ENCODE assay signal across 19 cellular contexts in the genomic region with DNA sequence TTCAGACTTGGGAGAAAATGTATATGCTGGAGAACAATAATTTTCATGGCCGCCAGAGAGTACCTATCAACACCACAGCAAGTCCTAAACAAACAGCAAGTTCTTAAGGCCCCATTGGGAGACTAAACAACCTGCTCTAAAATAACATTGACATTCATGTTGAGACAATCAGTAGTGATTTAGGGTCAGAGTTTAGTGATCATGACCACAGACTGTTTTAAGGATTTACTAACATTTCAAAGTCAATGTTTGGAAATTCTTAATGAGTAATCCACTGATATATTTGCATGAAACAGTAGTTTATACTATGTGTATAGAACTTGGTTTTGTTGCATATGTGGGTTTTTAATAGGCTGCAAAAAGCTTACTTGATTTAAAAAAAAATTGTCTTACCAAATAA.
"Had no signal": no experiment of that assay in that cellular context is flagged by ENCODE, and none has a peak within 500 bp of the region (broad histone marks: within the 10 kb centered on the region; RNA-seq: fewer than 3 reads in every experiment).

No MANE protein-coding gene starts in this region.

- H3K4me3 ChIP-seq: colonic mucosa, lower lobe of right lung, neural progenitor cell, psoas muscle, right lobe of liver, stomach, thoracic aorta had no signal

- H3K27me3 ChIP-seq: colonic mucosa, neural progenitor cell, right lobe of liver, stomach had no signal

- H3K9me3 Mint-ChIP-seq: activated CD4-positive, alpha-beta memory T cell treated with anti-CD3 and anti-CD28 coated beads for 36 hours; activated naive CD4-positive, alpha-beta T cell treated with anti-CD3 and anti-CD28 coated beads for 36 hours; activated T-helper 2 cell treated with anti-CD3 and anti-CD28 coated beads, Interferon-gamma antibody, Interleukin-2, Interleukin-4, amounts not matched to agents 10 μg/mL and 5 μg/mL and 100 μg/mL, durations not matched to agents 14 hours and 24 hours and 36 hours; immature natural killer cell; T-helper 2 cell treated with Interferon-gamma antibody and Interleukin-4, amounts not matched to agents 5 μg/mL and 100 μg/mL, for 36 hours had no signal

- ATAC-seq: activated CD8-positive, alpha-beta memory T cell treated with anti-CD3 and anti-CD28 coated beads, Interleukin-2, amount 10 ng/mL, durations not matched to agents 7 days and 5 days; esophagus mucosa; lower lobe of right lung; psoas muscle; right lobe of liver had no signal

- H3K4me2 ChIP-seq: neural progenitor cell had no signal

- H3K4me1 ChIP-seq: colonic mucosa, lower lobe of right lung, neural progenitor cell, right lobe of liver, stomach had no signal

- H3K4me3 Mint-ChIP-seq: activated CD4-positive, alpha-beta memory T cell treated with anti-CD3 and anti-CD28 coated beads for 36 hours; activated CD8-positive, alpha-beta memory T cell treated with anti-CD3 and anti-CD28 coated beads, Interleukin-2, amount 10 ng/mL, durations not matched to agents 7 days and 5 days; activated naive CD4-positive, alpha-beta T cell treated with anti-CD3 and anti-CD28 coated beads for 36 hours; immature natural killer cell; neural progenitor cell; T-helper 2 cell treated with Interferon-gamma antibody and Interleukin-4, amounts not matched to agents 5 μg/mL and 100 μg/mL, for 36 hours had no signal

- DNase-seq: activated CD4-positive, alpha-beta memory T cell treated with anti-CD3 and anti-CD28 coated beads for 36 hours; activated CD4-positive, CD25-positive, alpha-beta regulatory T cell treated with anti-CD3 and anti-CD28 coated beads, Interleukin-2, amount 50 U/mL, for 72 hours; activated CD8-positive, alpha-beta memory T cell treated with anti-CD3 and anti-CD28 coated beads, Interleukin-2, amount 10 ng/mL, durations not matched to agents 7 days and 5 days; activated naive CD4-positive, alpha-beta T cell treated with anti-CD3 and anti-CD28 coated beads for 36 hours; activated T-cell treated with anti-CD3 and anti-CD28 coated beads, Interleukin-2, amount 50 U/mL, for 1 hour; central memory CD4-positive, alpha-beta T cell; colonic mucosa; foreskin melanocyte; immature natural killer cell; lower lobe of right lung; midbrain; psoas muscle; right lobe of liver; stomach had no signal

- H3K36me3 Mint-ChIP-seq: neural progenitor cell had no signal

- H3K9me3 ChIP-seq: colonic mucosa, lower lobe of right lung, psoas muscle, right lobe of liver, stomach, thoracic aorta had no signal

- H3K27me3 Mint-ChIP-seq: activated CD4-positive, alpha-beta memory T cell treated with anti-CD3 and anti-CD28 coated beads for 36 hours had no signal

- H3K4me1 Mint-ChIP-seq: immature natural killer cell, neural progenitor cell had no signal

- H3K36me3 ChIP-seq: colonic mucosa, lower lobe of right lung, neural progenitor cell, right lobe of liver, thoracic aorta had no signal

- H3K27ac ChIP-seq: colonic mucosa, lower lobe of right lung, neural progenitor cell, right lobe of liver, stomach, thoracic aorta had no signal

- H3K27ac Mint-ChIP-seq: activated CD4-positive, alpha-beta memory T cell treated with anti-CD3 and anti-CD28 coated beads for 36 hours; activated CD8-positive, alpha-beta memory T cell treated with anti-CD3 and anti-CD28 coated beads, Interleukin-2, amount 10 ng/mL, durations not matched to agents 7 days and 5 days; activated naive CD4-positive, alpha-beta T cell treated with anti-CD3 and anti-CD28 coated beads for 36 hours; activated T-helper 2 cell treated with anti-CD3 and anti-CD28 coated beads, Interferon-gamma antibody, Interleukin-2, Interleukin-4, amounts not matched to agents 10 μg/mL and 5 μg/mL and 100 μg/mL, durations not matched to agents 14 hours and 24 hours and 36 hours; immature natural killer cell; neural progenitor cell; T-helper 2 cell treated with Interferon-gamma antibody and Interleukin-4, amounts not matched to agents 5 μg/mL and 100 μg/mL, for 36 hours had no signal
